In the genomic region with DNA sequence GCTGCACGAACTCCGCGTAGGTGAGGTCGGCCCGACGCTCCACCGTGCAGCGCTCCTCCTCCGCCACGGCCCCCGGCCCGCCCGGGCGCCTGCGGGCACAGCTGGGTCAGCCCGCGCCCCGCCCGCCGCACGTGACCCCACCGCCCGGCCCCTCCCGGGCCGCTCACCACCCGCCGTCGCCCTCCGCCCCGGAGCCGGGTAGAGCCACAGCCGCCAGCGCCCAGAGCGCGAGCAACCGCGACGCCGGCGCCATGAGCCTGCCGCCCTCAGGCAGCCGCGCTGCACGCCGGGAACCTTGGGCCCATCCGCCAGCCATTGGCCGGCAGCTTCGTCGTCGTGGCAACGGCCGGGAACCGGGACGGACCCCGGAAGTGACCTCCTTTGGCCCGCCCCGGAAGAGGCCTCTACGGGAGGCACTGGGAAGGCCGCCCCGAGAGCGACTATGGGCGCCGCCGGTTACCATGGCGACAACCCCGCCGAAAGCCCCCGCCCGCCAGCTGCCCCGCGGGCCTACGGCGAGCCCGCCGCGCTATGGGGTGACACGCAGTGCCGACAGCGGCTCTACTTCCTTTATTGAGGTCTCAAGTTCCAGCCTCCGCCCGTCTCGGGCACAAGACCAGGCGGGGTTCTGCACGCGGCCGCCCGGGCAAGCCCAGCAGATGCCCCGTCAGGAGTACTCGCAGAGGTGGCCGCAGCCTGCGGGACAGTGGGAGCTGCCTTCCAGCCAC, we compare ENCODE assay signal across 8 cellular contexts. TPM values are rescaled to one million over a fixed set of nuclear protein-coding genes. Genes with fewer than 3 reads are reported as not detected.
DNase-seq lines count a peak whose midpoint lies in the region; ATAC-seq and TF ChIP-seq lines count a peak whose summit lies in the region.

TSS of gene JMJD8 (minus strand) at position 268 of the 728 bp plus-strand sequence. CDS start at position 253, 15 bp downstream.

- H3K4me1 ChIP-seq in Peyer's patch, result peaks cover 0 to 50% (median 30%) of the 10 kb centered on the region in 4 donors
- peaks cover 16 to 56% of the 10 kb centered on the region in 2 donors for H3K4me1 ChIP-seq in esophagus (ENCODE audit: control insufficient read depth in 2 of 2, insufficient read depth in 2 of 2, low read length in 1 of 2)
- peaks cover 34% of the 10 kb centered on the region for H3K4me1 ChIP-seq in muscle layer of colon (ENCODE audit: insufficient read depth, low read length)

- TF ChIP-seq POLR2A in Peyer's patch (IDR thresholded peaks at IDR 0.05), result peak; percentile 40 to 42

- H3K27me3 ChIP-seq in Peyer's patch (no peaks in the 10 kb centered on the region), esophagus (ENCODE audit: control insufficient read depth in 1 of 2, insufficient read depth in 2 of 2, low read length in 2 of 2) (no peaks in the 10 kb centered on the region), muscle layer of colon (ENCODE audit: control insufficient read depth in 1 of 2, insufficient read depth in 2 of 2, low read length in 2 of 2) (no peaks in the 10 kb centered on the region)

- 0 to 2% methylated on average over 54 to 91 of the region's 91 CpGs for WGBS in esophagus, 2 donors

- H3K9me3 ChIP-seq in Peyer's patch, result no peaks in the 10 kb centered on the region
- H3K9me3 ChIP-seq in esophagus (ENCODE audit: control insufficient read depth in 2 of 2, insufficient read depth in 1 of 2, low read depth in 1 of 2, low read length in 1 of 2), result no peaks in the 10 kb centered on the region
- H3K9me3 ChIP-seq in muscle layer of colon (ENCODE audit: low read length), result no peaks in the 10 kb centered on the region

- peaks cover 0 to 32% (median 0%) of the 10 kb centered on the region in 3 donors for H3K36me3 ChIP-seq in Peyer's patch
- peaks cover 4 to 41% of the 10 kb centered on the region in 2 donors for H3K36me3 ChIP-seq in esophagus (ENCODE audit: control insufficient read depth in 2 of 2, insufficient read depth in 2 of 2, low read length in 1 of 2)
- H3K36me3 ChIP-seq in muscle layer of colon (ENCODE audit: insufficient read depth, low read length), result peaks cover 20% of the 10 kb centered on the region

- no peak within 1 kb of the TSS for H3K9ac ChIP-seq in muscle layer of colon (ENCODE audit: low read length)

- H3K36me3 Mint-ChIP-seq in activated T-cell treated with anti-CD3 and anti-CD28 coated beads, Interleukin-2, amount 50 U/mL, for 4 hours (ENCODE audit: insufficient read depth), result peaks cover 11% of the 10 kb centered on the region

- H3K4me3 Mint-ChIP-seq in activated T-cell treated with anti-CD3 and anti-CD28 coated beads, Interleukin-2, amount 50 U/mL, for 4 hours, result peak within 1 kb of the TSS; percentile 80

- H3K27ac ChIP-seq in Peyer's patch (peak within 1 kb of the TSS; percentile 55 to 85 (median 68)), esophagus (ENCODE audit: low read depth in 2 of 2, low read length in 1 of 2) (peak within 1 kb of the TSS; percentile 79 to 94), muscle layer of colon (ENCODE audit: low read depth, low read length) (peak within 1 kb of the TSS; percentile 82)

- peak within 1 kb of the TSS; percentile 58 to 83 (median 72) for H3K4me3 ChIP-seq in Peyer's patch
- H3K4me3 ChIP-seq in esophagus (ENCODE audit: low read depth in 1 of 2, low read length in 2 of 2), result peak within 1 kb of the TSS; percentile 55 to 70
- H3K4me3 ChIP-seq in muscle layer of colon (ENCODE audit: low read depth in 1 of 2, low read length in 2 of 2), result peak within 1 kb of the TSS; percentile 56 to 83

- H3K27me3 Mint-ChIP-seq in activated T-cell treated with anti-CD3 and anti-CD28 coated beads, Interleukin-2, amount 50 U/mL, for 4 hours (ENCODE audit: low read depth), result no peaks in the 10 kb centered on the region

- H3K4me1 Mint-ChIP-seq in activated T-cell treated with anti-CD3 and anti-CD28 coated beads, Interleukin-2, amount 50 U/mL, for 4 hours (ENCODE audit: low read depth), result peaks cover 26% of the 10 kb centered on the region

- TF ChIP-seq CTCF in Peyer's patch (IDR thresholded peaks at IDR 0.05), result no peak

- peak; percentile 90 for DNase-seq in DMS153 treated with DMSO at 0.1 percent for 48 hours (lab: John Stamatoyannopoulos, UW; ENCODE audit: unreplicated experiment)
- DNase-seq in KBM-7, result peak; percentile 96
- DNase-seq in Peyer's patch, result peak; percentile 96 to 99 (median 99)
- DNase-seq in activated T-cell treated with anti-CD3 and anti-CD28 coated beads, Interleukin-2, amount 50 U/mL, for 4 hours, result peak; percentile 95
- DNase-seq in stimulated activated CD8-positive, alpha-beta memory T cell treated with anti-CD3 and anti-CD28 coated beads, Interleukin-4, amount 100 ng/mL, for 48 hours, result peak; percentile 98

- in situ Hi-C loops in KBM-7 (cut with MboI; ENCODE audit: low pct_unique_long_range_greater_than_20kb, low sequenced_read_pairs), result no loop called here

- peak; percentile 55 for ATAC-seq in GM21619 (IDR thresholded peaks at IDR 0.05; ENCODE audit: unreplicated experiment)
- ATAC-seq in activated T-cell treated with anti-CD3 and anti-CD28 coated beads, Interleukin-2, amount 50 U/mL, for 4 hours, result peak; percentile 72 to 73

- H3K9me3 Mint-ChIP-seq in activated T-cell treated with anti-CD3 and anti-CD28 coated beads, Interleukin-2, amount 50 U/mL, for 4 hours, result no peaks in the 10 kb centered on the region

RNA-seq across cellular contexts. Expression of gene JMJD8, which starts in this region (rescaled TPM):
- 10 to 100 TPM; 45.6 to 56.1 (median 51.9) TPM for total RNA-seq in Peyer's patch
- 10 to 100 TPM; 77.0 to 90.4 (median 88.7) TPM for total RNA-seq in activated T-cell treated with anti-CD3 and anti-CD28 coated beads, Interleukin-2, amount 50 U/mL, for 4 hours
- polyA plus RNA-seq in esophagus, result 10 to 100 TPM; 41.0 to 55.4 TPM

Comparison
In these comparisons a context has a peak if more than half of its experiments do, and no peak if none do; other contexts are left out.
1. Peak in every context shown above with its lines: DNase-seq, ATAC-seq, H3K4me3 ChIP-seq and H3K27ac ChIP-seq.